Comparison of ENCODE assay signal across 1 cellular context in the genomic region with DNA sequence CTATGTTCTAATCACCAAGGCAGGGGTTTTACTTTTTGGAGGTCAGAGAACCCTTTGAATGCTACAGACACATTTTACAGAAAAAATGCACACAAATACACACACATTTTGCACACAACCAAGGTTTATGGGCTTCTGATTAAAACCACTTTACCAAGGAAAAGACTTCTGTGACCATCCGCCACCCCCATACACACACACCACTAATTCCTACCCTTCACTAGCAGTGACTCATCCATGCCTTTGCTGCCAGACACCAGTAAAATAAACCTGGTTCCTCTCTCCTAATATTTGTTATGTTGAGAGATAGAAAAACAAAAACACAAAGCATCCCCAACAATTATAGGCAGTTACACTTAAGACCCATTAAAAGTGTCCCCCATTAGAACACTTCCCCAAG.
TF ChIP-seq lines count a peak whose summit lies in the region.

No MANE protein-coding gene starts in this region.

TF ChIP-seq in K562, 482 proteins besides CTCF, POLR2A, EP300 and RAD21 (continued from another document):
- TF ChIP-seq JUND (IDR thresholded peaks at IDR 0.05; ENCODE audit: borderline replicate concordance, low read depth, low read length) (peak; percentile 69; the same call in 1 of the 2 replicates), JUND (tag; IDR thresholded peaks at IDR 0.05; ENCODE audit: borderline replicate concordance, low read depth, low read length) (no peak), ZFP36 (IDR thresholded peaks at IDR 0.05; ENCODE audit: low read depth, low read length, partially characterized antibody) (no peak), FOSL1 (tag; conservative IDR thresholded peaks at IDR 0.05) (peak; percentile 33)
- TF ChIP-seq, protein P1, sequence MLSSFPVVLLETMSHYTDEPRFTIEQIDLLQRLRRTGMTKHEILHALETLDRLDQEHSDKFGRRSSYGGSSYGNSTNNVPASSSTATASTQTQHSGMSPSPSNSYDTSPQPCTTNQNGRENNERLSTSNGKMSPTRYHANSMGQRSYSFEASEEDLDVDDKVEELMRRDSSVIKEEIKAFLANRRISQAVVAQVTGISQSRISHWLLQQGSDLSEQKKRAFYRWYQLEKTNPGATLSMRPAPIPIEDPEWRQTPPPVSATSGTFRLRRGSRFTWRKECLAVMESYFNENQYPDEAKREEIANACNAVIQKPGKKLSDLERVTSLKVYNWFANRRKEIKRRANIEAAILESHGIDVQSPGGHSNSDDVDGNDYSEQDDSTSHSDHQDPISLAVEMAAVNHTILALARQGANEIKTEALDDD (IDR thresholded peaks at IDR 0.05) = peak; percentile 65
